Comparison of ENCODE assay signal across 19 cellular contexts in the genomic region with DNA sequence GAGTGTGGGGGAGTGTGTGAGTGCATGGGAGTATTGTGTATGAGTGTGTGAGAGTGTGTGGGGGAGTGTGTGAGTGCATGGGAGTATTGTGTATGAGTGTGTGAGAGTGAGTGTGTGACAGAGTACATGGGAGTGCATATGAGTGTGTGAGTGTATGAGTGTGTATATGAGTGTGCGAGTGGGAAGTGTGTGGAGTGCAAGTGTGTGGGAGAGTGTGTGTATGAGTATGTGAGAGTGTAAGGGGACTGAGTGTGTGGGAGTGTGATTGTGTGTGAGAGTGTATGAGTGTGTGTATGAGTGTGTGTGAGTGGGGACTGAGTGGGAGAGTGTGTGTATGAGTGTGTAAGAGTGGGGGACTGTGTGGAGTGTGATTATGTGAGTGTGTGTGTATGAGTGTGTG. TPM values are rescaled to one million over a fixed set of nuclear protein-coding genes. Genes with fewer than 3 reads are reported as not detected.
A peak's percentile ranks its signal among the peaks of the same experiment; 100 is the strongest.
DNase-seq lines count a peak whose midpoint lies in the region; ATAC-seq, FAIRE-seq and TF ChIP-seq lines count a peak whose summit lies in the region.
"Had no signal": no experiment of that assay in that cellular context is flagged by ENCODE, and none has a peak within 500 bp of the region (broad histone marks: within the 10 kb centered on the region; RNA-seq: fewer than 3 reads in every experiment).

No MANE protein-coding gene starts in this region.

- no peak overlapping the region for H2AFZ ChIP-seq in K562 (ENCODE audit: low read depth, low read length)

- no peaks in the 10 kb centered on the region for H4K20me1 ChIP-seq in K562 (replicated peaks; ENCODE audit: control insufficient read depth, insufficient read depth, low read length)

- H3K27ac ChIP-seq in heart left ventricle: peak overlapping the region in 9 of 12 donors; percentile 73 to 99 (median 87)
- peak overlapping the region in 1 of 2 donors; percentile 74 for H3K27ac ChIP-seq in right atrium auricular region
- no peak overlapping the region for H3K27ac ChIP-seq in K562 (ENCODE audit: extremely low read depth, low read depth, low read length)
- H3K27ac ChIP-seq in naive thymus-derived CD4-positive, alpha-beta T cell (ENCODE audit: low read depth, low read length): no peak overlapping the region
- H3K27ac ChIP-seq in substantia nigra (ENCODE audit: low read depth, low read length, poor library complexity, severe bottlenecking): peak overlapping the region; percentile 90

- TF ChIP-seq POLR2A in heart left ventricle (IDR thresholded peaks at IDR 0.05) (no peak), K562 (conservative IDR thresholded peaks at IDR 0.05) (no peak)

- H3K9me3 Mint-ChIP-seq in naive thymus-derived CD4-positive, alpha-beta T cell: peaks cover 0 to 6% (median 0%) of the 10 kb centered on the region in 11 donors
- no peaks in the 10 kb centered on the region for H3K9me3 Mint-ChIP-seq in chondrocyte (ENCODE audit: low read depth)
- H3K9me3 Mint-ChIP-seq: CD4-positive, alpha-beta T cell had no signal

- BruUV-seq in K562 (replicated peaks; lab: Mats Ljungman, UMichigan): no TSS peak

- no peaks in the 10 kb centered on the region for H3K36me3 Mint-ChIP-seq in naive thymus-derived CD4-positive, alpha-beta T cell
- H3K36me3 Mint-ChIP-seq in chondrocyte (ENCODE audit: low read depth): no peaks in the 10 kb centered on the region

- no peak for TF ChIP-seq RAD21 in K562 (CRISPR knock-in tag; conservative IDR thresholded peaks at IDR 0.05 in 1 of 2, IDR thresholded peaks at IDR 0.05 in 1 of 2)

- POLR2A ChIA-PET in K562 (lab: Yijun Ruan, JAX): no interaction called here
- POLR2A ChIA-PET in naive thymus-derived CD4-positive, alpha-beta T cell (lab: Charles Lee): no interaction called here

- no peak overlapping the region for H3K4me3 Mint-ChIP-seq in naive thymus-derived CD4-positive, alpha-beta T cell
- no peak overlapping the region for H3K4me3 Mint-ChIP-seq in chondrocyte (ENCODE audit: unreplicated experiment)
- H3K4me3 Mint-ChIP-seq: CD4-positive, alpha-beta T cell had no signal

- no peaks in the 10 kb centered on the region for H3K36me3 ChIP-seq in heart left ventricle
- no peaks in the 10 kb centered on the region for H3K36me3 ChIP-seq in right atrium auricular region
- H3K36me3 ChIP-seq in K562 (ENCODE audit: control insufficient read depth, insufficient read depth, low read length): no peaks in the 10 kb centered on the region
- no peaks in the 10 kb centered on the region for H3K36me3 ChIP-seq in naive thymus-derived CD4-positive, alpha-beta T cell (ENCODE audit: control insufficient read depth in 2 of 3, insufficient read depth in 3 of 3, low read length in 3 of 3)
- H3K36me3 ChIP-seq: HAP-1 had no signal

- in situ Hi-C loops in K562 (cut with MboI): no loop called here

- ATAC-seq in heart left ventricle: no peak
- no peak for ATAC-seq in K562
- peak; percentile 17 for ATAC-seq in naive thymus-derived CD4-positive, alpha-beta T cell
- no peak for ATAC-seq in HG02759 (IDR thresholded peaks at IDR 0.05; ENCODE audit: unreplicated experiment)

- H3K4me3 ChIP-seq in heart left ventricle (no peak overlapping the region), right atrium auricular region (no peak overlapping the region), K562 (no peak overlapping the region)
- H3K4me3 ChIP-seq in naive thymus-derived CD4-positive, alpha-beta T cell (ENCODE audit: low read length): no peak overlapping the region
- H3K4me3 ChIP-seq: HAP-1 had no signal

- no peaks in the 10 kb centered on the region for H3K27me3 ChIP-seq in heart left ventricle
- no peaks in the 10 kb centered on the region for H3K27me3 ChIP-seq in right atrium auricular region
- H3K27me3 ChIP-seq in K562 (ENCODE audit: control insufficient read depth in 2 of 2, insufficient read depth in 2 of 2, low read length in 2 of 2): peaks cover 0 to 24% of the 10 kb centered on the region in 2 experiments; a peak in 1 of 5 replicates
- no peaks in the 10 kb centered on the region for H3K27me3 ChIP-seq in naive thymus-derived CD4-positive, alpha-beta T cell (ENCODE audit: control insufficient read depth in 2 of 2, insufficient read depth in 2 of 2, low read length in 2 of 2)

- WGBS in heart left ventricle, 4 donors: 91 to 96% (median 91%) methylated on average over 1 of the region's 1 CpG
- 0% methylated on average over 1 of the region's 1 CpG for WGBS in K562 (ENCODE audit: insufficient coverage, low coverage, missing lambda C conversion rate)

- no peak for TF ChIP-seq EP300 in K562 (IDR thresholded peaks at IDR 0.05; ENCODE audit: low read length)

- H3K9ac ChIP-seq in K562 (ENCODE audit: insufficient read depth in 1 of 2, low read depth in 2 of 2, low read length in 2 of 2): no peak overlapping the region

- no peak overlapping the region for H3K4me2 ChIP-seq in K562 (ENCODE audit: insufficient read depth, low read length)

- intact Hi-C loops in heart left ventricle (cut with DNase I) (loop anchor here in 1 of 10 donors (5.0 kb wide), 1 partner anchor 40 kb away; a partner anchor contains a TSS), K562 (cut with micrococcal nuclease) (no loop called here)
- intact Hi-C loops in naive thymus-derived CD4-positive, alpha-beta T cell (cut with micrococcal nuclease): no loop called here

- H3K4me1 Mint-ChIP-seq in naive thymus-derived CD4-positive, alpha-beta T cell: peaks cover 0 to 3% (median 0%) of the 10 kb centered on the region in 7 donors
- H3K4me1 Mint-ChIP-seq in chondrocyte (ENCODE audit: low read depth): no peaks in the 10 kb centered on the region

- H3K27ac Mint-ChIP-seq in naive thymus-derived CD4-positive, alpha-beta T cell: no peak overlapping the region
- H3K27ac Mint-ChIP-seq in chondrocyte (ENCODE audit: unreplicated experiment): no peak overlapping the region
- H3K27ac Mint-ChIP-seq: CD4-positive, alpha-beta T cell had no signal

- TF ChIP-seq CTCF in heart left ventricle (IDR thresholded peaks at IDR 0.05) (no peak), right atrium auricular region (IDR thresholded peaks at IDR 0.05) (no peak), K562 (IDR thresholded peaks at IDR 0.05 in 2 of 3, conservative IDR thresholded peaks at IDR 0.05 in 1 of 3; ENCODE audit: insufficient read depth in 2 of 3, low read depth in 1 of 3, low read length in 3 of 3) (no peak), chondrocyte (IDR thresholded peaks at IDR 0.05) (no peak)

- peaks cover 0 to 4% (median 3%) of the 10 kb centered on the region in 5 donors for H3K27me3 Mint-ChIP-seq in naive thymus-derived CD4-positive, alpha-beta T cell
- peaks cover 7% of the 10 kb centered on the region for H3K27me3 Mint-ChIP-seq in chondrocyte (ENCODE audit: low read depth)

- H3K4me1 ChIP-seq in heart left ventricle: peaks cover 0 to 48% (median 17%) of the 10 kb centered on the region in 12 donors
- H3K4me1 ChIP-seq in right atrium auricular region: peaks cover 0 to 41% of the 10 kb centered on the region in 2 donors
- H3K4me1 ChIP-seq in K562 (replicated peaks in 1 of 2; ENCODE audit: control insufficient read depth in 2 of 2, insufficient read depth in 2 of 2, low read length in 2 of 2): no peaks in the 10 kb centered on the region
- H3K4me1 ChIP-seq in naive thymus-derived CD4-positive, alpha-beta T cell (ENCODE audit: control insufficient read depth in 2 of 2, insufficient read depth in 2 of 2, low read length in 2 of 2): no peaks in the 10 kb centered on the region
- H3K4me1 ChIP-seq: HAP-1 had no signal

- no peak for FAIRE-seq in K562 (lab: Jason Lieb, UNC)

- CTCF ChIA-PET in K562 (lab: Yijun Ruan, JAX; ENCODE audit: low intra/inter-chr PET ratio): no interaction called here
- CTCF ChIA-PET in naive thymus-derived CD4-positive, alpha-beta T cell (lab: Charles Lee): no interaction called here

- no peak for DNase-seq in heart left ventricle
- no peak for DNase-seq in right atrium auricular region (ENCODE audit: low spot score)
- no peak for DNase-seq in K562 (ENCODE audit: extremely low read depth in 1 of 4, low spot score in 3 of 4)
- no peak for DNase-seq in naive thymus-derived CD4-positive, alpha-beta T cell
- DNase-seq in substantia nigra (lab: John Stamatoyannopoulos, UW): no peak
- no peak for DNase-seq in chondrocyte (ENCODE audit: low spot score)
- DNase-seq: CD4-positive, alpha-beta T cell; GF-D8; KG1; MV-4-11; NCI-H187; NCI-H2107; NCI-H510A; NCI-H774; SIG-M5 had no signal

- no peaks in the 10 kb centered on the region for H3K9me1 ChIP-seq in K562 (ENCODE audit: control insufficient read depth, insufficient read depth, low read length)

- no peaks in the 10 kb centered on the region for H3K79me2 ChIP-seq in K562 (ENCODE audit: control insufficient read depth, insufficient read depth, low read length)

- H3K9me3 ChIP-seq in heart left ventricle (no peaks in the 10 kb centered on the region), right atrium auricular region (no peaks in the 10 kb centered on the region), K562 (replicated peaks; ENCODE audit: control insufficient read depth, insufficient read depth, low read depth, low read length) (no peaks in the 10 kb centered on the region)
- H3K9me3 ChIP-seq in naive thymus-derived CD4-positive, alpha-beta T cell (ENCODE audit: control insufficient read depth in 2 of 3, low read length in 3 of 3): no peaks in the 10 kb centered on the region
- H3K9me3 ChIP-seq: HAP-1 had no signal

RNA-seq across cellular contexts. Expression of a gene that starts 40.7 kb away (rescaled TPM):
- total RNA-seq in heart left ventricle: 10 to 100 TPM in 3 of 9 donors, 1 to 10 TPM in 6; 1.8 to 12.2 (median 5.0) TPM
- polyA plus RNA-seq in heart left ventricle: 10 to 100 TPM in 1 of 2 donors, 1 to 10 TPM in 1; 1.4 to 27.5 TPM
- 1 to 10 TPM; 2.2 to 4.1 TPM for total RNA-seq in right atrium auricular region
- not detected in 2 replicates for total RNA-seq in K562 (2011; cell fraction: chromatin; rRNA removed; ENCODE audit: low replicate concordance)
- total RNA-seq in K562 (2011; cell fraction: nucleolus; rRNA removed): not detected in 2 replicates
- not detected in 2 replicates for total RNA-seq in K562 (2011; cell fraction: nucleoplasm; rRNA removed)
- not detected in 2 replicates for total RNA-seq in K562 (2014; rRNA removed)
- not detected in 2 replicates for total RNA-seq in K562 (2014; rRNA removed; fragmentation: Illumina TruSeq; extraction: Trizol)
- total RNA-seq in K562 (2015; rRNA removed; fragmentation: Illumina TruSeq; extraction: Trizol): not detected in 2 replicates
- total RNA-seq in K562 (2021): not detected in 2 replicates
- not detected in 2 replicates for polyA plus RNA-seq in K562 (2011; rRNA removed)
- polyA plus RNA-seq in K562 (2011; cell fraction: cytosol; rRNA removed): not detected in 2 replicates
- polyA plus RNA-seq in K562 (2011; cell fraction: nucleus; rRNA removed): not detected in 2 replicates
- polyA plus RNA-seq in K562 (2012): not detected in 2 replicates
- not detected in 2 replicates for polyA plus RNA-seq in K562 (2014; fragmentation: Illumina TruSeq; extraction: Trizol)
- not detected for polyA plus RNA-seq in K562 (2014; fragmentation: Nextera tagmentation; extraction: Ambion mirVana)
- not detected in 2 replicates for polyA plus RNA-seq in K562 (2014; rRNA removed)
- not detected in 2 replicates for polyA minus RNA-seq in K562 (2011; rRNA and poly(A)+ RNA removed)
- polyA minus RNA-seq in K562 (2011; cell fraction: cytosol; rRNA and poly(A)+ RNA removed): not detected in 2 replicates
- polyA minus RNA-seq in K562 (2011; cell fraction: nucleus; rRNA and poly(A)+ RNA removed): not detected in 2 replicates
- total RNA-seq in naive thymus-derived CD4-positive, alpha-beta T cell: not detected
- not detected for polyA plus RNA-seq in naive thymus-derived CD4-positive, alpha-beta T cell
- total RNA-seq in chondrocyte: not detected in 3 replicates
- total RNA-seq: A172; CD4-positive, alpha-beta T cell had no signal
- polyA plus RNA-seq: BJ had no signal

Comparison
In these comparisons a context has a peak if more than half of its experiments do, and no peak if none do; other contexts are left out.
1. H3K27ac ChIP-seq: peak in heart left ventricle (9 of 12) and substantia nigra (single experiment); none in K562 (single experiment) and naive thymus-derived CD4-positive, alpha-beta T cell (single experiment).